Comparison of ENCODE assay signal across 9 cellular contexts in the genomic region with DNA sequence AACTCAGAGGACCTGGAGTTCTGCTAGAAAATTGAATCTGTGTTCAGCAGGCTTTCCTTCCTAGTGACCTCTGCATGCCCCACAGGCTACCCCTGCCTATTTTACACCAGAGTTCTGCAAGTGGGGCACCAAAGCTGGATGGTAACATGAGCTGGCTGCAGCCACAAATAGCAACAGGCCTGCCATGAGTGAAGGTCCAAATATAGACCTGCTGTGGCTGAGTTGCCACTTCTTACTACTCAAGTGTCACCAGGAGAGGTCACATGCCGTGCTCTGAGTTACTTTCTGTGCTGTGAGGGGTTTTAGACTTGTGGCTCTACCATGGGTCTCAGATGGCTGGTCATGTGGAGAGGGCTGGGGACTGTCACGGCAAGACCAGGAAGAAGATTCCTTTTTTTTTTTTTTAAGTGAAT. TPM values are rescaled to one million over a fixed set of nuclear protein-coding genes. Genes with fewer than 3 reads are reported as not detected.
DNase-seq lines count a peak whose midpoint lies in the region; ATAC-seq, FAIRE-seq and TF ChIP-seq lines count a peak whose summit lies in the region.
"Had no signal": no experiment of that assay in that cellular context is flagged by ENCODE, and none has a peak within 500 bp of the region (broad histone marks: within the 10 kb centered on the region; RNA-seq: fewer than 3 reads in every experiment).

A gene with protein sequence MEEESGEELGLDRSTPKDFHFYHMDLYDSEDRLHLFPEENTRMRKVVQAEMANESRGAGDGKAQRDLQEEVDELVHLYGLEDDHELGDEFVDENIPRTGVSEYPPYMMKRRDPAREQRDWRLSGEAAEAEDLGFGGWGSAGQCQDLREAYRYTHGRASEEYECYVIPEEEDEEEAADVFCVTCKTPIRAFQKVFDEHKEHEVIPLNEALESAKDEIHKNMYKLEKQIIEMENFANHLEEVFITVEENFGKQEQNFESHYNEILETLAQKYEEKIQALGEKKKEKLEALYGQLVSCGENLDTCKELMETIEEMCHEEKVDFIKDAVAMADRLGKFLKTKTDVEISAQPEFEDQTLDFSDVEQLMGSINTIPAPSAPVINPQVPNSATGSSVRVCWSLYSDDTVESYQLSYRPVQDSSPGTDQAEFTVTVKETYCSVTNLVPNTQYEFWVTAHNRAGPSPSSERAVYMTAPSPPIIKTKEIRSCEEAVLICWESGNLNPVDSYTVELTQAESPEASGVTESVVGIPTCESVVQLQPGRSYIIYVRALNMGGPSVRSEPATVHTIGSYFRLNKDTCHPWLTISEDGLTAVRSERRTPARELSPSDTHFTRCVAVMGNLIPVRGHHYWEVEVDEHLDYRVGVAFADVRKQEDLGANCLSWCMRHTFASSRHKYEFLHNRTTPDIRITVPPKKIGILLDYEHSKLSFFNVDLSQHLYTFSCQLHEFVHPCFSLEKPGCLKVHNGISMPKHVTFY (minus strand): TSS at position 76 of the 413 bp plus-strand sequence. CDS start 18,679 bp downstream, outside the sequence.

- H3K36me3 ChIP-seq in astrocyte (ENCODE audit: insufficient read depth, low read length) (no peaks in the 10 kb centered on the region), brain microvascular endothelial cell (replicated peaks) (no peaks in the 10 kb centered on the region)

- H3K4me3 ChIP-seq in astrocyte (ENCODE audit: insufficient read depth, low read depth, low read length) (no peak within 1 kb of the TSS), brain microvascular endothelial cell (ENCODE audit: low read depth, low read length) (no peak within 1 kb of the TSS)

- peaks cover 4% of the 10 kb centered on the region for H3K27me3 ChIP-seq in astrocyte (ENCODE audit: insufficient read depth, low read length)
- no peaks in the 10 kb centered on the region for H3K27me3 ChIP-seq in brain microvascular endothelial cell (replicated peaks)

- H3K27me3 Mint-ChIP-seq in astrocyte (ENCODE audit: low read depth, unreplicated experiment), result peaks cover 17% of the 10 kb centered on the region

- H3K9me3 ChIP-seq in astrocyte (ENCODE audit: insufficient read depth, low read depth, low read length), result no peaks in the 10 kb centered on the region

- H3K4me1 ChIP-seq in astrocyte (ENCODE audit: insufficient read depth, low read length), result no peaks in the 10 kb centered on the region

- no peak within 1 kb of the TSS for H2AFZ ChIP-seq in astrocyte (ENCODE audit: low read depth, low read length)

- no peak within 1 kb of the TSS for H3K4me2 ChIP-seq in astrocyte (ENCODE audit: low read length)

- H3K9ac ChIP-seq in astrocyte (ENCODE audit: low read length), result no peak within 1 kb of the TSS

- H3K9me3 Mint-ChIP-seq in astrocyte (ENCODE audit: unreplicated experiment), result peaks cover 4% of the 10 kb centered on the region

- ATAC-seq in GM19463 (IDR thresholded peaks at IDR 0.05; ENCODE audit: unreplicated experiment), result peak; percentile 53
- ATAC-seq in HG03354 (IDR thresholded peaks at IDR 0.05; ENCODE audit: poor library complexity, severe bottlenecking, unreplicated experiment), result peak; percentile 66
- no peak for ATAC-seq in omental fat pad (ENCODE audit: low FRiP score)

- peaks cover 24% of the 10 kb centered on the region for H3K4me1 Mint-ChIP-seq in astrocyte (ENCODE audit: low read depth, unreplicated experiment)

- in situ Hi-C loops in brain microvascular endothelial cell (cut with HindIII; ENCODE audit: low pct_ligation_motif_present, low sequenced_read_pairs), result no loop called here

- peak within 1 kb of the TSS; percentile 30 for H3K27ac Mint-ChIP-seq in astrocyte (ENCODE audit: unreplicated experiment)

- no peak within 1 kb of the TSS for H3K4me3 Mint-ChIP-seq in astrocyte (ENCODE audit: unreplicated experiment)

- H3K27ac ChIP-seq in astrocyte (ENCODE audit: low read depth, low read length) (no peak within 1 kb of the TSS), brain microvascular endothelial cell (no peak within 1 kb of the TSS)

- H3K36me3 Mint-ChIP-seq in astrocyte (ENCODE audit: low read depth, unreplicated experiment), result peaks cover 11% of the 10 kb centered on the region

- DNase-seq in EH (ENCODE audit: low read depth), result peak; percentile 13
- DNase-seq in astrocyte (ENCODE audit: low read depth), result no peak
- no peak for DNase-seq in omental fat pad (ENCODE audit: low spot score)
- DNase-seq in activated gamma-delta T cell treated with Interleukin-2 at 50 U/mL for 16 hours, result no peak
- DNase-seq in brain microvascular endothelial cell, result no peak
- no peak for DNase-seq in NCI-H2196 (lab: John Stamatoyannopoulos, UW; ENCODE audit: unreplicated experiment)

- no peak for FAIRE-seq in astrocyte (lab: Jason Lieb, UNC)

- no peak for TF ChIP-seq CTCF in astrocyte (IDR thresholded peaks at IDR 0.05; ENCODE audit: insufficient read depth, low read depth, low read length)
- no peak for TF ChIP-seq CTCF in omental fat pad (IDR thresholded peaks at IDR 0.05)
- no peak for TF ChIP-seq CTCF in brain microvascular endothelial cell (IDR thresholded peaks at IDR 0.05; ENCODE audit: low read depth, low read length, missing control alignments)

- peaks cover 10% of the 10 kb centered on the region for H4K20me1 ChIP-seq in astrocyte (ENCODE audit: insufficient read depth, low read length)

- peaks cover 10% of the 10 kb centered on the region for H3K79me2 ChIP-seq in astrocyte (ENCODE audit: insufficient read depth, low read length)

RNA-seq across cellular contexts. Expression of the gene that starts here (rescaled TPM):
- 0.09 TPM in 1 of 2 replicates, not detected in the other for total RNA-seq in astrocyte
- not detected for total RNA-seq in omental fat pad
- total RNA-seq: Daoy had no signal
